In genomic region chr1:20143734-20144565, GRCh38 we compare ENCODE assay signal across 1 cellular context.
A peak's percentile ranks its signal among the peaks of the same experiment; 100 is the strongest.
TF ChIP-seq lines count a peak whose summit lies in the region.

No MANE protein-coding gene starts in this region.

TF ChIP-seq in H1, 55 proteins besides CTCF, POLR2A, EP300 and RAD21:
- no peak for TF ChIP-seq HDAC6 (IDR thresholded peaks at IDR 0.05; ENCODE audit: low read depth, low read length)
- TF ChIP-seq KDM1A (IDR thresholded peaks at IDR 0.05; ENCODE audit: borderline replicate concordance, low read length): 0 out of 2 replicates have a peak, but pooled peaks have one; percentile 15
